16 cellular contexts compared by ENCODE assay signal in the genomic region with DNA sequence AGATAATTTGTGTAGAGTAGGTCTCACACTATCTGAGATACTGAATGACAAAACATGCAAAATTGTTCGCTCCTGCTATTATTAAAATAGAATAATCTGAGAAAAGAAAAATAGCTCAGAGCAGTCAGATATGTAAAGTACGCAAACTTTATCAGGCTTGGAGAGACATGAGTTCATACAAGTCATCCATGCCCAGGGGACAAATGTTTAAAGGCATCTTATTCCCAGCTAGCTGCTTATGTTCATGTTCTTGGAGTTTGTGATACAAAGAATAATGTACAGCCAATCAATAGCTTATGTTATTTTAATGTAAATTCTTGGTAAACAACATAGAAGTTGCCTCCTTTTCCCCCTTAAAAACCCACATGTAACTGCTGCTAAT.
"Had no signal": no experiment of that assay in that cellular context is flagged by ENCODE, and none has a peak within 500 bp of the region (broad histone marks: within the 10 kb centered on the region; RNA-seq: fewer than 3 reads in every experiment).

No MANE protein-coding gene starts in this region.

- H3K4me3 Mint-ChIP-seq: activated naive CD4-positive, alpha-beta T cell treated with anti-CD3 and anti-CD28 coated beads, Interleukin-2, amount 50 U/mL, for 24 hours; activated T-cell treated with anti-CD3 and anti-CD28 coated beads, Interleukin-2, amount 50 U/mL, for 72 hours; dendritic cell treated with granulocyte-macrophage colony-stimulating factor and Interleukin-4, amounts not matched to agents 40 ng/mL and 50 ng/mL, for 4 days; neural progenitor cell; stimulated activated memory B cell treated with anti-CD40 and anti-IgM and Interleukin-4, amounts not matched to agents 10 μg/mL and 1 μg/mL and 100 μg/mL, for 72 hours had no signal

- H3K27ac ChIP-seq: ascending aorta, left lung, neural progenitor cell, WERI-Rb-1 had no signal

- DNase-seq: activated CD4-positive, alpha-beta T cell treated with anti-CD3 and anti-CD28 coated beads, Interleukin-2, amount 50 U/mL, for 4 hours; activated effector memory CD4-positive, alpha-beta T cell treated with anti-CD3 and anti-CD28 coated beads, Interleukin-2, amount 50 U/mL, for 16 hours; activated T-cell treated with anti-CD3 and anti-CD28 coated beads, Interleukin-2, amount 50 U/mL, for 72 hours; cerebellar nuclear complex; effector CD8-positive, alpha-beta T cell; left lung; stimulated activated CD4-positive, alpha-beta T cell treated with anti-CD3 and anti-CD28 coated beads, Interleukin-4, amount 100 ng/mL, for 24 hours; SW 1271; T-helper 2 cell; WERI-Rb-1 had no signal

- H3K36me3 Mint-ChIP-seq: activated naive CD4-positive, alpha-beta T cell treated with anti-CD3 and anti-CD28 coated beads, Interleukin-2, amount 50 U/mL, for 24 hours; neural progenitor cell; stimulated activated memory B cell treated with anti-CD40 and anti-IgM and Interleukin-4, amounts not matched to agents 10 μg/mL and 1 μg/mL and 100 μg/mL, for 72 hours had no signal

- H3K4me1 Mint-ChIP-seq: activated naive CD4-positive, alpha-beta T cell treated with anti-CD3 and anti-CD28 coated beads, Interleukin-2, amount 50 U/mL, for 24 hours; neural progenitor cell; stimulated activated memory B cell treated with anti-CD40 and anti-IgM and Interleukin-4, amounts not matched to agents 10 μg/mL and 1 μg/mL and 100 μg/mL, for 72 hours had no signal

- H3K27ac Mint-ChIP-seq: activated naive CD4-positive, alpha-beta T cell treated with anti-CD3 and anti-CD28 coated beads, Interleukin-2, amount 50 U/mL, for 24 hours; activated T-cell treated with anti-CD3 and anti-CD28 coated beads, Interleukin-2, amount 50 U/mL, for 72 hours; dendritic cell treated with granulocyte-macrophage colony-stimulating factor and Interleukin-4, amounts not matched to agents 40 ng/mL and 50 ng/mL, for 4 days; neural progenitor cell; stimulated activated memory B cell treated with anti-CD40 and anti-IgM and Interleukin-4, amounts not matched to agents 10 μg/mL and 1 μg/mL and 100 μg/mL, for 72 hours had no signal

- H3K9me3 Mint-ChIP-seq: activated naive CD4-positive, alpha-beta T cell treated with anti-CD3 and anti-CD28 coated beads, Interleukin-2, amount 50 U/mL, for 24 hours; activated T-cell treated with anti-CD3 and anti-CD28 coated beads, Interleukin-2, amount 50 U/mL, for 72 hours; dendritic cell treated with granulocyte-macrophage colony-stimulating factor and Interleukin-4, amounts not matched to agents 40 ng/mL and 50 ng/mL, for 4 days; neural progenitor cell; stimulated activated memory B cell treated with anti-CD40 and anti-IgM and Interleukin-4, amounts not matched to agents 10 μg/mL and 1 μg/mL and 100 μg/mL, for 72 hours had no signal

- H3K27me3 Mint-ChIP-seq: activated naive CD4-positive, alpha-beta T cell treated with anti-CD3 and anti-CD28 coated beads, Interleukin-2, amount 50 U/mL, for 24 hours; dendritic cell treated with granulocyte-macrophage colony-stimulating factor and Interleukin-4, amounts not matched to agents 40 ng/mL and 50 ng/mL, for 4 days had no signal

- ATAC-seq: activated T-cell treated with anti-CD3 and anti-CD28 coated beads, Interleukin-2, amount 50 U/mL, for 72 hours; sciatic nerve; stimulated activated memory B cell treated with anti-CD40 and anti-IgM and Interleukin-4, amounts not matched to agents 10 μg/mL and 1 μg/mL and 100 μg/mL, for 72 hours had no signal
